In genomic region chr7:46244752-46245151, GRCh38 we compare ENCODE assay signal across 18 cellular contexts.
DNase-seq lines count a peak whose midpoint lies in the region; ATAC-seq and TF ChIP-seq lines count a peak whose summit lies in the region.
"Had no signal": no experiment of that assay in that cellular context is flagged by ENCODE, and none has a peak within 500 bp of the region (broad histone marks: within the 10 kb centered on the region; RNA-seq: fewer than 3 reads in every experiment).

No MANE protein-coding gene starts in this region.

- peaks cover 5% of the 10 kb centered on the region for H3K9me3 Mint-ChIP-seq in endodermal cell

- no peak overlapping the region; the same call in 2 of the 3 replicates for H2BK15ac ChIP-seq in IMR-90 (ENCODE audit: low read depth, low read length)

- H3K4me1 Mint-ChIP-seq in endodermal cell = no peaks in the 10 kb centered on the region
- H3K4me1 Mint-ChIP-seq: CD4-positive, alpha-beta memory T cell; IgD-negative memory B cell had no signal

- no peaks in the 10 kb centered on the region for H3K27me3 ChIP-seq in AG04450 (ENCODE audit: control insufficient read depth, insufficient read depth, low read length)
- H3K27me3 ChIP-seq in IMR-90 (ENCODE audit: control insufficient read depth, insufficient read depth, low read length) = no peaks in the 10 kb centered on the region
- H3K27me3 ChIP-seq in endodermal cell (ENCODE audit: control insufficient read depth, insufficient read depth, low read length, poor library complexity, severe bottlenecking) = no peaks in the 10 kb centered on the region
- H3K27me3 ChIP-seq: BE2C had no signal

- no peak overlapping the region for H4K5ac ChIP-seq in IMR-90 (ENCODE audit: low read depth, low read length)

- H3K4me1 ChIP-seq in IMR-90 (ENCODE audit: control insufficient read depth, insufficient read depth, low read length) (peaks cover 6% of the 10 kb centered on the region), endodermal cell (ENCODE audit: control insufficient read depth, insufficient read depth, low read length) (no peaks in the 10 kb centered on the region)
- H3K4me1 ChIP-seq: BE2C had no signal

- POLR2A ChIA-PET in AG04450 (lab: Yijun Ruan, JAX) = interaction anchor here (0.6 kb wide), 2 partner anchors 99 to 110 kb away, joined by 3 read pairs; no protein-coding TSS in a partner anchor
- POLR2A ChIA-PET in IMR-90 (lab: Charles Lee; ENCODE audit: unreplicated experiment) = no interaction called here

- no peak overlapping the region for H4K8ac ChIP-seq in IMR-90 (ENCODE audit: low read depth in 2 of 2, low read length in 2 of 2)

- no peak overlapping the region for H3K4me3 Mint-ChIP-seq in endodermal cell
- H3K4me3 Mint-ChIP-seq: CD4-positive, alpha-beta memory T cell; H9; IgD-negative memory B cell had no signal

- no peaks in the 10 kb centered on the region for H3K27me3 Mint-ChIP-seq in endodermal cell (ENCODE audit: insufficient read depth)
- H3K27me3 Mint-ChIP-seq: CD4-positive, alpha-beta memory T cell; IgD-negative memory B cell had no signal

- no peak overlapping the region for H2BK5ac ChIP-seq in IMR-90 (ENCODE audit: low read depth, low read length, poor library complexity, severe bottlenecking)

- H2BK20ac ChIP-seq in IMR-90 (ENCODE audit: low read depth, low read length) = no peak overlapping the region

- H3K36me3 Mint-ChIP-seq in endodermal cell (ENCODE audit: low read depth) = no peaks in the 10 kb centered on the region
- H3K36me3 Mint-ChIP-seq: CD4-positive, alpha-beta memory T cell; IgD-negative memory B cell had no signal

- WGBS in IMR-90 (ENCODE audit: extremely low coverage in 2 of 2, insufficient read length in 1 of 2), 2 experiments = no CpG with 5 or more reads among the region's 2 CpGs
- WGBS in endodermal cell (ENCODE audit: insufficient coverage in 1 of 2, insufficient read length in 1 of 2), 2 experiments = 90 to 91% methylated on average over 2 of the region's 2 CpGs

- no peak overlapping the region for H3K9ac ChIP-seq in IMR-90 (ENCODE audit: low read depth, low read length)
- H3K9ac ChIP-seq in endodermal cell (ENCODE audit: extremely low read depth, low read length, poor library complexity, severe bottlenecking) = no peak overlapping the region

- no peak overlapping the region for H3K4ac ChIP-seq in IMR-90 (ENCODE audit: low read depth, low read length)

- in situ Hi-C loops in IMR-90 (cut with MboI; ENCODE audit: low sequenced_read_pairs) = no loop called here

- no peak overlapping the region for H3K56ac ChIP-seq in IMR-90 (ENCODE audit: extremely low read depth, insufficient read depth, low read length)

- DNase-seq in AG04450 (ENCODE audit: low read depth, low spot score) = peak; percentile 8
- DNase-seq in IMR-90 = peak; percentile 59
- peak; percentile 81 for DNase-seq in choroid plexus epithelial cell (ENCODE audit: low read depth)
- peak; percentile 80 for DNase-seq in iris pigment epithelial cell (ENCODE audit: low read depth)
- no peak for DNase-seq in NCI-H1694 (lab: John Stamatoyannopoulos, UW)
- no peak for DNase-seq in endodermal cell
- no peak for DNase-seq in T-helper 1 cell
- DNase-seq: BE2C; CD4-positive, alpha-beta memory T cell; DND-41; H9; MV-4-11; NCI-H1436 treated with DMSO at 0.1 percent for 48 hours; NCI-H2227 treated with DMSO at 0.1 percent for 48 hours; NCI-H526 treated with DMSO at 0.1 percent for 48 hours; NK-92 treated with Interleukin-12 subunit alpha and Interleukin-12 subunit beta, amount 100 ng/mL, for 24 hours had no signal

- no peak overlapping the region for H2AFZ ChIP-seq in IMR-90 (replicated peaks; ENCODE audit: low read length, poor library complexity)

- H3K9me3 ChIP-seq in AG04450 (ENCODE audit: control insufficient read depth, insufficient read depth, low read length) (peaks cover 3% of the 10 kb centered on the region; the same call in 1 of the 2 replicates), IMR-90 (ENCODE audit: control insufficient read depth, insufficient read depth, low read length) (no peaks in the 10 kb centered on the region), endodermal cell (ENCODE audit: control insufficient read depth, low read length) (no peaks in the 10 kb centered on the region)
- H3K9me3 ChIP-seq: BE2C had no signal

- no peaks in the 10 kb centered on the region for H3K9me1 ChIP-seq in IMR-90 (ENCODE audit: insufficient read depth, low read length)

- no peaks in the 10 kb centered on the region for H3K79me1 ChIP-seq in IMR-90 (ENCODE audit: low read depth in 1 of 2, low read length in 2 of 2)

- ATAC-seq in IMR-90 (ENCODE audit: low read depth) (no peak), HG02610 (IDR thresholded peaks at IDR 0.05; ENCODE audit: unreplicated experiment) (no peak)

- TF ChIP-seq POLR2A in IMR-90 (IDR thresholded peaks at IDR 0.05; ENCODE audit: low read depth, low read length) = no peak

- H3K27ac ChIP-seq in AG04450 (ENCODE audit: low read depth, low read length) = no peak overlapping the region
- no peak overlapping the region for H3K27ac ChIP-seq in IMR-90 (ENCODE audit: insufficient read depth, low read length)
- no peak overlapping the region for H3K27ac ChIP-seq in endodermal cell (ENCODE audit: low read depth, low read length)

- no TSS peak for BruUV-seq in IMR-90 (replicated peaks; lab: Mats Ljungman, UMichigan)

- intact Hi-C loops in IMR-90 (cut with micrococcal nuclease) = no loop called here

- no peak overlapping the region for H3K14ac ChIP-seq in IMR-90 (replicated peaks; ENCODE audit: low read depth, low read length)

- no peak overlapping the region for H3K4me2 ChIP-seq in IMR-90 (ENCODE audit: low read depth, low read length)

- H3K4me3 ChIP-seq in AG04450 (ENCODE audit: low read depth, low read length) = no peak overlapping the region
- H3K4me3 ChIP-seq in IMR-90 (ENCODE audit: insufficient read depth, low read depth, low read length) = no peak overlapping the region
- no peak overlapping the region for H3K4me3 ChIP-seq in choroid plexus epithelial cell (ENCODE audit: low read depth, low read length)
- no peak overlapping the region for H3K4me3 ChIP-seq in endodermal cell (ENCODE audit: low read length)

- no peak overlapping the region for H2AK9ac ChIP-seq in IMR-90 (replicated peaks; ENCODE audit: low read depth, low read length, poor library complexity)

- H2AK5ac ChIP-seq in IMR-90 (ENCODE audit: low read depth, low read length) = no peak overlapping the region

- no peak overlapping the region for H4K91ac ChIP-seq in IMR-90 (ENCODE audit: insufficient read depth, low read depth, low read length)

- dilution Hi-C loops in IMR-90 (cut with HindIII; ENCODE audit: low sequenced_read_pairs, unreplicated experiment) = no loop called here

- no peak for TF ChIP-seq RAD21 in IMR-90 (IDR thresholded peaks at IDR 0.05; ENCODE audit: low read length)

- no peak overlapping the region for H3K27ac Mint-ChIP-seq in endodermal cell
- H3K27ac Mint-ChIP-seq: CD4-positive, alpha-beta memory T cell; H9; IgD-negative memory B cell had no signal

- no peak for TF ChIP-seq CTCF in AG04450 (IDR thresholded peaks at IDR 0.05; ENCODE audit: low read depth, low read length)
- no peak for TF ChIP-seq CTCF in IMR-90 (conservative IDR thresholded peaks at IDR 0.05; ENCODE audit: low read depth, low read length)
- TF ChIP-seq CTCF in choroid plexus epithelial cell (conservative IDR thresholded peaks at IDR 0.05; ENCODE audit: low read depth, low read length) = no peak
- no peak for TF ChIP-seq CTCF in endodermal cell (conservative IDR thresholded peaks at IDR 0.05)

- H2BK120ac ChIP-seq in IMR-90 (ENCODE audit: low read depth, low read length) = no peak overlapping the region

- H3K36me3 ChIP-seq in IMR-90 (ENCODE audit: control insufficient read depth, insufficient read depth, low read length) (no peaks in the 10 kb centered on the region), endodermal cell (ENCODE audit: control insufficient read depth, insufficient read depth, low read length) (no peaks in the 10 kb centered on the region)
- H3K36me3 ChIP-seq: BE2C had no signal

- CTCF ChIA-PET in AG04450 (lab: Charles Lee) (no interaction called here), IMR-90 (lab: Yijun Ruan, JAX) (interaction anchor here (0.6 kb wide), 1 partner anchor 277 kb away, joined by 3 read pairs; no protein-coding TSS in a partner anchor)

- H3K23ac ChIP-seq in IMR-90 (ENCODE audit: low read depth, low read length) = no peak overlapping the region

- no peak overlapping the region; the same call in 1 of the 2 replicates for H3K18ac ChIP-seq in IMR-90 (ENCODE audit: low read depth, low read length)

- H4K20me1 ChIP-seq in IMR-90 (ENCODE audit: insufficient read depth, low read length) = no peaks in the 10 kb centered on the region

TF ChIP-seq in IMR-90, 13 proteins besides CTCF, POLR2A, EP300 and RAD21:
- TF ChIP-seq MAFK (IDR thresholded peaks at IDR 0.05; ENCODE audit: low read depth, low read length) (peak; percentile 64; the same call in 1 of the 2 replicates), CEBPB (IDR thresholded peaks at IDR 0.05; ENCODE audit: low read depth, low read length) (peak; percentile 72), RFX5 (IDR thresholded peaks at IDR 0.05; ENCODE audit: low read depth, low read length) (no peak), RCOR1 (IDR thresholded peaks at IDR 0.05; ENCODE audit: insufficient replicate concordance, low read length) (no peak), ELK1 (IDR thresholded peaks at IDR 0.05; ENCODE audit: borderline replicate concordance, low read depth, low read length) (no peak), CHD1 (IDR thresholded peaks at IDR 0.05; ENCODE audit: low read depth, low read length) (no peak)

Comparison
In these comparisons a context has a peak if more than half of its experiments do, and no peak if none do; other contexts are left out.
1. DNase-seq: peak in AG04450 (single experiment), IMR-90 (single experiment), choroid plexus epithelial cell (single experiment) and iris pigment epithelial cell (single experiment); none in NCI-H1694 (single experiment), endodermal cell (single experiment) and T-helper 1 cell (0 of 5).